Comparison of ENCODE assay signal across 19 cellular contexts in the genomic region with DNA sequence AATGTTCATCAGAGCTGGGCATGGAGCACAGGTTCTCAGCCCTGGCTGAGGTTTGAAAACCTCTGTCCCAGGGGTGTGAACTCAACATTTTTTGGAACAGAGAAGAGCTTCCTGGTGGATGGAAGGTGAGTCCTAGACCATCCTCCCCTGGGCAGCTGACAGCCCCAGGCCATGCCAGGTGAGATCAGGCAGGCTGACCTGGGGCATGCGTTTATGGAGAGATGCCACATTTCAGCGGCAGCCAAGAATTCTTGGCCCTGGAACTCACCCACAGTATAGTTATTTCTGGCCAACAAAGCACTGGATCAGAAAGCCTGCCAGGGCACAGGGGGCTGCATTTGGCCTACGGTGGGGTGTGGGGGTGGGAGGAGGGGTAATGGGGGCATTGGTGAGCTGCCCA.
"Had no signal": no experiment of that assay in that cellular context is flagged by ENCODE, and none has a peak within 500 bp of the region (broad histone marks: within the 10 kb centered on the region; RNA-seq: fewer than 3 reads in every experiment).

No MANE protein-coding gene starts in this region.

- H3K9me3 Mint-ChIP-seq: activated naive CD8-positive, alpha-beta T cell treated with anti-CD3 and anti-CD28 coated beads, Interleukin-2, amount 50 U/mL, for 24 hours; natural killer cell; T-helper 2 cell treated with Interferon-gamma antibody and Interleukin-4, amounts not matched to agents 5 μg/mL and 100 μg/mL, for 36 hours had no signal

- H3K27me3 Mint-ChIP-seq: activated naive CD8-positive, alpha-beta T cell treated with anti-CD3 and anti-CD28 coated beads, Interleukin-2, amount 50 U/mL, for 24 hours had no signal

- DNase-seq: activated CD4-positive, alpha-beta T cell treated with anti-CD3 and anti-CD28 coated beads, Interleukin-2, amount 50 U/mL, for 48 hours; activated CD8-positive, alpha-beta memory T cell treated with anti-CD3 and anti-CD28 coated beads, Interleukin-2, amount 10 ng/mL, durations not matched to agents 7 days and 5 days; activated naive CD4-positive, alpha-beta T cell; activated naive CD8-positive, alpha-beta T cell treated with anti-CD3 and anti-CD28 coated beads, Interleukin-2, amount 50 U/mL, for 24 hours; effector CD4-positive, alpha-beta T cell; hippocampal formation; mammary epithelial cell; natural killer cell; occipital lobe; psoas muscle; stimulated activated CD4-positive, alpha-beta T cell treated with anti-CD3 and anti-CD28 coated beads, Interleukin-2, amount 100 ng/mL, for 48 hours; stimulated activated naive CD8-positive, alpha-beta T cell treated with anti-CD3 and anti-CD28 coated beads, Interleukin-15, Interleukin-2, amounts not matched to agents 100 U/mL and 50 U/mL, for 24 hours had no signal

- H3K4me1 Mint-ChIP-seq: activated CD8-positive, alpha-beta memory T cell treated with anti-CD3 and anti-CD28 coated beads, Interleukin-2, amount 10 ng/mL, durations not matched to agents 7 days and 5 days; activated naive CD8-positive, alpha-beta T cell treated with anti-CD3 and anti-CD28 coated beads, Interleukin-2, amount 50 U/mL, for 24 hours; natural killer cell had no signal

- FAIRE-seq: colon had no signal

- H3K4me1 ChIP-seq: psoas muscle, upper lobe of right lung had no signal

- H3K36me3 Mint-ChIP-seq: activated CD8-positive, alpha-beta memory T cell treated with anti-CD3 and anti-CD28 coated beads, Interleukin-2, amount 10 ng/mL, durations not matched to agents 7 days and 5 days; natural killer cell had no signal

- H3K27ac Mint-ChIP-seq: activated CD8-positive, alpha-beta memory T cell treated with anti-CD3 and anti-CD28 coated beads, Interleukin-2, amount 10 ng/mL, durations not matched to agents 7 days and 5 days; activated naive CD8-positive, alpha-beta T cell treated with anti-CD3 and anti-CD28 coated beads, Interleukin-2, amount 50 U/mL, for 24 hours; natural killer cell; T-helper 2 cell treated with Interferon-gamma antibody and Interleukin-4, amounts not matched to agents 5 μg/mL and 100 μg/mL, for 36 hours had no signal

- H3K36me3 ChIP-seq: ascending aorta, cardiac muscle cell, upper lobe of right lung had no signal

- ATAC-seq: activated CD4-positive, CD25-positive, alpha-beta regulatory T cell treated with anti-CD3 and anti-CD28 coated beads, Interleukin-2, amount 50 U/mL, for 24 hours; activated CD8-positive, alpha-beta memory T cell treated with anti-CD3 and anti-CD28 coated beads, Interleukin-2, amount 10 ng/mL, durations not matched to agents 7 days and 5 days; activated naive CD8-positive, alpha-beta T cell treated with anti-CD3 and anti-CD28 coated beads, Interleukin-2, amount 50 U/mL, for 24 hours; natural killer cell; psoas muscle; stimulated activated naive CD8-positive, alpha-beta T cell treated with anti-CD3 and anti-CD28 coated beads, Interleukin-15, Interleukin-2, amounts not matched to agents 100 U/mL and 50 U/mL, for 24 hours; upper lobe of right lung had no signal

- H3K4me3 ChIP-seq: ascending aorta, cardiac muscle cell, psoas muscle, upper lobe of right lung had no signal

- H3K27me3 ChIP-seq: ascending aorta, cardiac muscle cell, upper lobe of right lung had no signal

- H3K9me3 ChIP-seq: upper lobe of right lung had no signal

- H3K27ac ChIP-seq: ascending aorta, cardiac muscle cell, epithelial cell of prostate, psoas muscle, upper lobe of right lung had no signal

- H3K4me3 Mint-ChIP-seq: activated CD8-positive, alpha-beta memory T cell treated with anti-CD3 and anti-CD28 coated beads, Interleukin-2, amount 10 ng/mL, durations not matched to agents 7 days and 5 days; activated naive CD8-positive, alpha-beta T cell treated with anti-CD3 and anti-CD28 coated beads, Interleukin-2, amount 50 U/mL, for 24 hours; natural killer cell; T-helper 2 cell treated with Interferon-gamma antibody and Interleukin-4, amounts not matched to agents 5 μg/mL and 100 μg/mL, for 36 hours had no signal
